In the genomic region with DNA sequence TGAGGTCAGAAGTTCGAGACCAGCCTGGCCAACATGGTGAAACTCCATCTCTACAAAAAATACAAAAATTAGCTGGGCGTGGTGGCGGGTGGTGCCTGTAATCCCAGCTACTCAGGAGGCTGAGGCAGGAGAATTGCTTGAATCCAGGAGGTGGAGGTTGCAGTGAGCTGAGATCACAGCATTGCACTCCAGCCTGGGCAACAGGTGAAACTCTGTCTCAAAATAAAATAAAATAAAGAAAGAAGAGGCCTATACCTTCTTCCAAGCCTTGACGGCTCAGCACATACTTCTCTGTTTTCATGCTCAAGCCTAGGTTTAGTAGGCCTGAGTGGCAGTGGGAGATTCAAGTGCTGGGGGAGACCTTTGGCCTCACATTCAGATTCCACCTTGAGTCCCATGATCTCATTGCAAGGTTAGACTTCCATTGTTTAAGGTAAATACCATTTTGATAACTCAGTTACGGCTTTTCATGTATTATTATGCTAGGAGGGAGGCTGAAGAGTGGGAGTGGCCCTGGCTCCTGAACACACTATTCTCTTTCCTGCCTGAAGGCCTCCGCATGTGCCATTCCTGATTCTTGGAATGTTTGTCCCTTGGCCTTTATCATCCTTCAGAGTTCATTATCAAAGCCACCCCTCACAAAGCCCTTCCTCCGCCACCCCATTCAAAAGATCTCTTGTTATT, we compare ENCODE assay signal across 1 cellular context.
TF ChIP-seq lines count a peak whose summit lies in the region.

No MANE protein-coding gene starts in this region.

TF ChIP-seq in GM23338, 12 proteins besides CTCF, POLR2A, EP300 and RAD21:
- no peak for TF ChIP-seq NANOG (IDR thresholded peaks at IDR 0.05; ENCODE audit: borderline replicate concordance)
- no peak for TF ChIP-seq JUNB (IDR thresholded peaks at IDR 0.05; ENCODE audit: unreplicated experiment)
- no peak for TF ChIP-seq ZNF114 (CRISPR knock-in tag; IDR thresholded peaks at IDR 0.05)
TF ChIP-seq in GM23338: peak in this region for 0.
